In the genomic region with DNA sequence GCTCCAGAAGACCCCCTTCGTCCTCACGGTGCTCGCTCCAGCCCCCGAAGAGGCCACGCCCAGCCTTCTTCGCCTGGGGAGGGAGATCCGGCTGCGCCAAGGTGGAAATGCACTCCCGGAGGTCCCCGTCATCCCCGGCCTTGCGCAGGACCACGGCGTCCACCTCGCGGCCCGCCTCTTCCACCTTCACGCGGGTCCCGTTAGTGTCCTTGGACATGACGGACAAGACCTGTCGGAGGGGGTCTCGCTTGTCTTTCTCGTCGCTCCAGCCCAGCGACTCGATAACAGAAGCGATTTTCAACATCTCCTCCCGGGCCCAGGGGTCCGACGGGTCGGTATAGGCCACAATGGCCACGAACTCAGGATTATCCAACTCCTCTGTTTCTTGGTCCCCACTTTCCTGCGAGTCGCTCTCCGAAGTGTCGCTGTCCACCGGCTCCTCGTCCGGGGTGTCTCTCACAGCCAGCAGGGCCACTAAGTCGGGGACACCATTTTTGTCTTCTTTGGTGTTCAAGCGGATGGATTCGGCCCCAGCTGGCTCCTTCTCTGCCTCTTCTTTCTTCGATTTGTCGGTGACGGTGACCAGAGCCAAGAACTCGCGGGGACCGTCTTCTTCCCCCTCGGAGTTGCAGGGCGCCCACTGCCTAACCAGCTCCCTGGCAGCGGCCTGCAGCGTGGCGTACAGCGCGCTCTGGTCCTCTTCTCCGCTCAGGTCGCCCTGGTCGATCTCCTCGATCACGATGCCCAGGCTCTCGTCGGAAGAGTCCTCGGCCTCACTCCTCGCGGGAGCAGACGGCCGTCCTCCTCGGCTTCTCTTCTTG, we compare ENCODE assay signal across 11 cellular contexts. TPM values are rescaled to one million over a fixed set of nuclear protein-coding genes. Genes with fewer than 3 reads are reported as not detected.
DNase-seq lines count a peak whose midpoint lies in the region; ATAC-seq, FAIRE-seq and TF ChIP-seq lines count a peak whose summit lies in the region.
"Had no signal": no experiment of that assay in that cellular context is flagged by ENCODE, and none has a peak within 500 bp of the region (broad histone marks: within the 10 kb centered on the region; RNA-seq: fewer than 3 reads in every experiment).

No MANE protein-coding gene starts in this region.

- no peaks in the 10 kb centered on the region for H3K9me1 ChIP-seq in endothelial cell of umbilical vein (replicated peaks; ENCODE audit: control insufficient read depth, extremely low read depth, insufficient read depth, low read length)

- H3K4me1 ChIP-seq in CD8-positive, alpha-beta memory T cell (ENCODE audit: insufficient read depth, low read length), result peaks cover 3% of the 10 kb centered on the region
- H3K4me1 ChIP-seq in RWPE2 (ENCODE audit: insufficient read depth, poor library complexity, severe bottlenecking) (no peaks in the 10 kb centered on the region), endothelial cell of umbilical vein (ENCODE audit: control insufficient read depth, extremely low read depth, insufficient read depth, low read length) (peaks cover 6% of the 10 kb centered on the region)

- dilution Hi-C loops in endothelial cell of umbilical vein (cut with MboI; ENCODE audit: extremely low pct_ligation_motif_present, low sequenced_read_pairs), result no loop called here

- CTCF ChIA-PET in CD8-positive, alpha-beta memory T cell (lab: Charles Lee), result no interaction called here
- CTCF ChIA-PET in endothelial cell of umbilical vein (lab: Charles Lee), result no interaction called here
- CTCF ChIA-PET in Calu3 (lab: Charles Lee), result no interaction called here

- H3K27ac ChIP-seq in CD8-positive, alpha-beta memory T cell (ENCODE audit: low read depth, low read length), result no peak overlapping the region
- H3K27ac ChIP-seq in RWPE2 (ENCODE audit: poor library complexity, severe bottlenecking), result no peak overlapping the region
- H3K27ac ChIP-seq in endothelial cell of umbilical vein (ENCODE audit: insufficient read depth, low read depth, low read length), result no peak overlapping the region
- H3K27ac ChIP-seq: brain microvascular endothelial cell had no signal

- H3K27ac Mint-ChIP-seq in CD8-positive, alpha-beta memory T cell, result peak overlapping the region in 1 of 8 donors; percentile 34
- H3K27ac Mint-ChIP-seq in Calu3 (ENCODE audit: unreplicated experiment), result no peak overlapping the region

- POLR2A ChIA-PET in CD8-positive, alpha-beta memory T cell (lab: Charles Lee), result no interaction called here
- POLR2A ChIA-PET in endothelial cell of umbilical vein (lab: Charles Lee), result no interaction called here

- H3K4me2 ChIP-seq in endothelial cell of umbilical vein (ENCODE audit: insufficient read depth, low read length), result no peak overlapping the region

- H3K27me3 ChIP-seq in CD8-positive, alpha-beta memory T cell (ENCODE audit: insufficient read depth, low read length, poor library complexity, severe bottlenecking), result peaks cover 35% of the 10 kb centered on the region
- H3K27me3 ChIP-seq in RWPE2 (ENCODE audit: insufficient read depth, poor library complexity, severe bottlenecking) (no peaks in the 10 kb centered on the region), endothelial cell of umbilical vein (ENCODE audit: control insufficient read depth in 2 of 2, insufficient read depth in 2 of 2, low read length in 2 of 2) (peaks cover 62 to 65% of the 10 kb centered on the region in 2 experiments)
- H3K27me3 ChIP-seq: brain microvascular endothelial cell had no signal

- no peaks in the 10 kb centered on the region for H3K9me3 ChIP-seq in CD8-positive, alpha-beta memory T cell (ENCODE audit: low read length)
- H3K9me3 ChIP-seq in RWPE2 (ENCODE audit: severe bottlenecking), result no peaks in the 10 kb centered on the region
- H3K9me3 ChIP-seq in endothelial cell of umbilical vein (replicated peaks; ENCODE audit: control insufficient read depth, insufficient read depth, low read length), result no peaks in the 10 kb centered on the region
- H3K9me3 ChIP-seq: Peyer's patch had no signal

- H3K9ac ChIP-seq in endothelial cell of umbilical vein (replicated peaks; ENCODE audit: extremely low read depth, insufficient read depth, low read length), result no peak overlapping the region

- no peak for TF ChIP-seq CTCF in RWPE2 (IDR thresholded peaks at IDR 0.05; ENCODE audit: poor library complexity, severe bottlenecking)
- no peak for TF ChIP-seq CTCF in endothelial cell of umbilical vein (IDR thresholded peaks at IDR 0.05; ENCODE audit: extremely low read depth in 1 of 2, insufficient read depth in 1 of 2, low read depth in 1 of 2, low read length in 2 of 2)
- no peak for TF ChIP-seq CTCF in Calu3 (IDR thresholded peaks at IDR 0.05; ENCODE audit: unreplicated experiment)

- no peak for DNase-seq in CD8-positive, alpha-beta memory T cell
- DNase-seq in RWPE2 (ENCODE audit: low spot score) (peak; percentile 60), endothelial cell of umbilical vein (ENCODE audit: low read depth, low spot score) (no peak), retina (peak; percentile 49), RKO (ENCODE audit: low spot score) (no peak), Calu3 (no peak), COLO829 (ENCODE audit: low spot score) (no peak)
- DNase-seq: brain microvascular endothelial cell, NCI-H2107, Peyer's patch had no signal

- H3K79me2 ChIP-seq in endothelial cell of umbilical vein (ENCODE audit: control insufficient read depth, insufficient read depth, low read length), result no peaks in the 10 kb centered on the region

- no peak for ATAC-seq in RWPE2 (ENCODE audit: low read depth)
- ATAC-seq in GM18870 (IDR thresholded peaks at IDR 0.05; ENCODE audit: unreplicated experiment), result no peak

- H4K20me1 ChIP-seq in endothelial cell of umbilical vein (replicated peaks; ENCODE audit: control insufficient read depth, extremely low read depth, insufficient read depth, low read length), result no peaks in the 10 kb centered on the region

- peak overlapping the region; percentile 32 for H3K4me3 ChIP-seq in CD8-positive, alpha-beta memory T cell (ENCODE audit: low read length)
- H3K4me3 ChIP-seq in RWPE2 (ENCODE audit: severe bottlenecking), result no peak overlapping the region
- no peak overlapping the region for H3K4me3 ChIP-seq in endothelial cell of umbilical vein (replicated peaks in 1 of 3; ENCODE audit: insufficient read depth in 1 of 3, low read depth in 1 of 3, low read length in 3 of 3)

- no peaks in the 10 kb centered on the region for H3K36me3 Mint-ChIP-seq in CD8-positive, alpha-beta memory T cell
- peaks cover 4% of the 10 kb centered on the region for H3K36me3 Mint-ChIP-seq in Calu3 (ENCODE audit: insufficient read depth, unreplicated experiment)

- no peak for TF ChIP-seq POLR2A in endothelial cell of umbilical vein (IDR thresholded peaks at IDR 0.05; ENCODE audit: low read depth, low read length)

- peaks cover 8 to 25% (median 16%) of the 10 kb centered on the region in 3 donors for H3K4me1 Mint-ChIP-seq in CD8-positive, alpha-beta memory T cell
- peaks cover 5% of the 10 kb centered on the region for H3K4me1 Mint-ChIP-seq in Calu3 (ENCODE audit: low read depth, unreplicated experiment)

- H2AFZ ChIP-seq in endothelial cell of umbilical vein (ENCODE audit: low read depth, low read length), result no peak overlapping the region

- peak overlapping the region; percentile 2 to 75 (median 63) for H3K4me3 Mint-ChIP-seq in CD8-positive, alpha-beta memory T cell
- H3K4me3 Mint-ChIP-seq in Calu3 (ENCODE audit: low read depth, unreplicated experiment), result no peak overlapping the region

- FAIRE-seq in endothelial cell of umbilical vein (lab: Jason Lieb, UNC), result no peak

- peaks cover 42 to 49% of the 10 kb centered on the region in 2 donors for H3K27me3 Mint-ChIP-seq in CD8-positive, alpha-beta memory T cell
- H3K27me3 Mint-ChIP-seq in Calu3 (ENCODE audit: unreplicated experiment), result peaks cover 58% of the 10 kb centered on the region

- intact Hi-C loops in endothelial cell of umbilical vein (cut with micrococcal nuclease) (no loop called here), Calu3 (cut with micrococcal nuclease; ENCODE audit: unreplicated experiment) (no loop called here)

- H3K9me3 Mint-ChIP-seq in CD8-positive, alpha-beta memory T cell, result no peaks in the 10 kb centered on the region
- no peaks in the 10 kb centered on the region for H3K9me3 Mint-ChIP-seq in Calu3 (ENCODE audit: low read depth, unreplicated experiment)

- H3K36me3 ChIP-seq in CD8-positive, alpha-beta memory T cell (ENCODE audit: insufficient read depth, low read length), result no peaks in the 10 kb centered on the region
- no peaks in the 10 kb centered on the region for H3K36me3 ChIP-seq in RWPE2 (ENCODE audit: low read depth)
- H3K36me3 ChIP-seq in endothelial cell of umbilical vein (ENCODE audit: control insufficient read depth in 2 of 2, extremely low read depth in 1 of 2, insufficient read depth in 2 of 2, low read length in 2 of 2), result no peaks in the 10 kb centered on the region
- H3K36me3 ChIP-seq: brain microvascular endothelial cell, Peyer's patch had no signal

- BruUV-seq in endothelial cell of umbilical vein (replicated peaks; lab: Mats Ljungman, UMichigan) (no TSS peak), Calu3 (replicated peaks; lab: Mats Ljungman, UMichigan) (no TSS peak)

TF ChIP-seq in endothelial cell of umbilical vein, 7 proteins besides CTCF, POLR2A, EP300 and RAD21 (continues in another document):
- no peak for TF ChIP-seq JUN (IDR thresholded peaks at IDR 0.05; ENCODE audit: borderline replicate concordance, insufficient read depth, insufficient read length, low read depth)

RNA-seq across cellular contexts. Expression of gene PNMA8B, which starts 1.3 kb away (rescaled TPM):
- total RNA-seq in CD8-positive, alpha-beta memory T cell, result under 1 TPM in 1 of 2 experiments, not detected in 1; 0.04 TPM
- polyA plus RNA-seq in CD8-positive, alpha-beta memory T cell, result not detected
- total RNA-seq in endothelial cell of umbilical vein (0.11 TPM in 1 of 2 replicates, not detected in the other), Calu3 (2022) (not detected in 2 replicates)
- 0.02 TPM in 1 of 2 replicates, not detected in the other for polyA plus RNA-seq in endothelial cell of umbilical vein
- not detected in 2 replicates for polyA plus RNA-seq in endothelial cell of umbilical vein (2011; cell fraction: cytosol; rRNA removed)
- polyA plus RNA-seq in endothelial cell of umbilical vein (2011; cell fraction: nucleus; rRNA removed), result not detected in 2 replicates
- polyA plus RNA-seq in endothelial cell of umbilical vein (2012), result 0.04 TPM in 1 of 2 replicates, not detected in the other
- not detected in 2 replicates for polyA minus RNA-seq in endothelial cell of umbilical vein
- not detected for polyA minus RNA-seq in endothelial cell of umbilical vein (2011; cell fraction: cytosol; rRNA and poly(A)+ RNA removed)
- not detected in 2 replicates for polyA minus RNA-seq in endothelial cell of umbilical vein (2011; cell fraction: nucleus; rRNA and poly(A)+ RNA removed)

RNA-seq across cellular contexts. Expression of gene PNMA8A, which starts 23.0 kb away (rescaled TPM):
- under 1 TPM; 0.49 to 0.61 TPM for total RNA-seq in CD8-positive, alpha-beta memory T cell
- not detected for polyA plus RNA-seq in CD8-positive, alpha-beta memory T cell
- total RNA-seq in endothelial cell of umbilical vein, result 0.16 and 0.27 TPM in 2 replicates
- 0.08 and 0.25 TPM in 2 replicates for polyA plus RNA-seq in endothelial cell of umbilical vein
- 0.12 and 0.20 TPM in 2 replicates for polyA plus RNA-seq in endothelial cell of umbilical vein (2011; cell fraction: cytosol; rRNA removed)
- polyA plus RNA-seq in endothelial cell of umbilical vein (2011; cell fraction: nucleus; rRNA removed), result 0.06 and 0.07 TPM in 2 replicates
- 6.2 and 10.0 TPM in 2 replicates for polyA plus RNA-seq in endothelial cell of umbilical vein (2012)
- 0.07 and 0.13 TPM in 2 replicates for polyA minus RNA-seq in endothelial cell of umbilical vein
- not detected for polyA minus RNA-seq in endothelial cell of umbilical vein (2011; cell fraction: cytosol; rRNA and poly(A)+ RNA removed)
- not detected in 2 replicates for polyA minus RNA-seq in endothelial cell of umbilical vein (2011; cell fraction: nucleus; rRNA and poly(A)+ RNA removed)
- 0.49 and 0.61 TPM in 2 replicates for total RNA-seq in Calu3 (2022)

Comparison
In these comparisons a context has a peak if more than half of its experiments do, and no peak if none do; other contexts are left out.
1. DNase-seq: peak in RWPE2 (single experiment) and retina (single experiment); none in CD8-positive, alpha-beta memory T cell (0 of 5), endothelial cell of umbilical vein (single experiment), RKO (single experiment), Calu3 (single experiment) and COLO829 (single experiment).